19 cellular contexts compared by ENCODE assay signal in genomic region chr5:62886603-62887315, GRCh38.
DNase-seq lines count a peak whose midpoint lies in the region; ATAC-seq and TF ChIP-seq lines count a peak whose summit lies in the region.
"Had no signal": no experiment of that assay in that cellular context is flagged by ENCODE, and none has a peak within 500 bp of the region (broad histone marks: within the 10 kb centered on the region; RNA-seq: fewer than 3 reads in every experiment).

No MANE protein-coding gene starts in this region.

- H3K36me3 ChIP-seq in Caco-2 (ENCODE audit: control insufficient read depth, insufficient read depth, low read length): no peaks in the 10 kb centered on the region
- H3K36me3 ChIP-seq in kidney epithelial cell (ENCODE audit: control insufficient read depth, insufficient read depth, low read length): no peaks in the 10 kb centered on the region
- H3K36me3 ChIP-seq: SJCRH30, upper lobe of right lung had no signal

- BruUV-seq in Caco-2 (replicated peaks; lab: Mats Ljungman, UMichigan): TSS peak; percentile 96

- intact Hi-C loops in Caco-2 (cut with micrococcal nuclease; ENCODE audit: unreplicated experiment): loop anchor here (1.0 kb wide), 2 partner anchors 51 to 169 kb away; no protein-coding TSS in a partner anchor

- POLR2A ChIA-PET in Caco-2 (lab: Charles Lee): no interaction called here

- H3K27me3 ChIP-seq in Caco-2 (replicated peaks; ENCODE audit: control insufficient read depth, insufficient read depth, low read length) (no peaks in the 10 kb centered on the region), kidney epithelial cell (ENCODE audit: control insufficient read depth, insufficient read depth, low read length) (no peaks in the 10 kb centered on the region)
- H3K27me3 ChIP-seq: SJCRH30, upper lobe of right lung had no signal

- H3K4me3 Mint-ChIP-seq in Caco-2 (ENCODE audit: unreplicated experiment) (peak overlapping the region; percentile 58), progenitor cell of endocrine pancreas (ENCODE audit: low read depth) (no peak overlapping the region)
- H3K4me3 Mint-ChIP-seq: activated CD4-positive, alpha-beta T cell treated with anti-CD3 and anti-CD28 coated beads for 36 hours; activated naive CD4-positive, alpha-beta T cell treated with anti-CD3 and anti-CD28 coated beads, Interleukin-2, amount 10 ng/mL, durations not matched to agents 7 days and 5 days; CD14-positive monocyte; central memory CD8-positive, alpha-beta T cell; T-helper 1 cell treated with Interleukin-12 subunit alpha and Interleukin-12 subunit beta and Interleukin-4 antibody, amounts not matched to agents 30 μg/mL and 1 μg/mL, for 36 hours had no signal

- peak; percentile 80 to 84 for DNase-seq in Caco-2
- DNase-seq in SW480 (ENCODE audit: low spot score): peak; percentile 84
- DNase-seq in kidney epithelial cell (ENCODE audit: low read depth): peak; percentile 70
- no peak for DNase-seq in progenitor cell of endocrine pancreas (ENCODE audit: low spot score, unreplicated experiment)
- DNase-seq in hypothalamus (lab: John Stamatoyannopoulos, UW): no peak
- DNase-seq in mucosa of gallbladder (ENCODE audit: low spot score): no peak
- DNase-seq: activated CD4-positive, alpha-beta T cell treated with anti-CD3 and anti-CD28 coated beads for 36 hours; activated naive CD4-positive, alpha-beta T cell treated with anti-CD3 and anti-CD28 coated beads, Interleukin-2, amount 10 ng/mL, durations not matched to agents 7 days and 5 days; activated T-cell treated with anti-CD3 and anti-CD28 coated beads, Interleukin-2, amount 50 U/mL, for 48 hours; amygdala; kidney; NCI-H1417; NCI-H510A treated with DMSO at 0.1 percent for 48 hours; SJCRH30; upper lobe of right lung had no signal

- H3K4me3 ChIP-seq in Caco-2 (ENCODE audit: low read depth, low read length): no peak overlapping the region
- no peak overlapping the region for H3K4me3 ChIP-seq in kidney epithelial cell (ENCODE audit: low read depth, low read length)
- H3K4me3 ChIP-seq: SJCRH30, upper lobe of right lung had no signal

- peaks cover 53% of the 10 kb centered on the region for H3K4me1 ChIP-seq in Caco-2
- H3K4me1 ChIP-seq: SJCRH30, upper lobe of right lung had no signal

- CTCF ChIA-PET in Caco-2 (lab: Charles Lee): interaction anchor here (1.3 kb wide), 1 partner anchor 51 kb away, joined by 4 read pairs; no protein-coding TSS in a partner anchor

- peak overlapping the region; percentile 76 for H3K27ac Mint-ChIP-seq in Caco-2 (ENCODE audit: unreplicated experiment)
- peak overlapping the region; percentile 26 for H3K27ac Mint-ChIP-seq in progenitor cell of endocrine pancreas
- H3K27ac Mint-ChIP-seq: activated CD4-positive, alpha-beta T cell treated with anti-CD3 and anti-CD28 coated beads for 36 hours; activated naive CD4-positive, alpha-beta T cell treated with anti-CD3 and anti-CD28 coated beads, Interleukin-2, amount 10 ng/mL, durations not matched to agents 7 days and 5 days; CD14-positive monocyte; T-helper 1 cell treated with Interleukin-12 subunit alpha and Interleukin-12 subunit beta and Interleukin-4 antibody, amounts not matched to agents 30 μg/mL and 1 μg/mL, for 36 hours had no signal

- H3K36me3 Mint-ChIP-seq in Caco-2 (ENCODE audit: insufficient read depth, unreplicated experiment) (peaks cover 16% of the 10 kb centered on the region), progenitor cell of endocrine pancreas (ENCODE audit: insufficient read depth) (no peaks in the 10 kb centered on the region)
- H3K36me3 Mint-ChIP-seq: activated naive CD4-positive, alpha-beta T cell treated with anti-CD3 and anti-CD28 coated beads, Interleukin-2, amount 10 ng/mL, durations not matched to agents 7 days and 5 days; CD14-positive monocyte had no signal

- ATAC-seq in HG03457 (IDR thresholded peaks at IDR 0.05; ENCODE audit: unreplicated experiment): no peak
- ATAC-seq: activated CD4-positive, alpha-beta T cell treated with anti-CD3 and anti-CD28 coated beads for 36 hours; upper lobe of right lung had no signal

- TF ChIP-seq CTCF in Caco-2 (IDR thresholded peaks at IDR 0.05; ENCODE audit: insufficient read depth in 1 of 2, low read depth in 1 of 2, low read length in 1 of 2, severe bottlenecking in 1 of 2, unreplicated experiment in 1 of 2) (no peak), kidney epithelial cell (IDR thresholded peaks at IDR 0.05; ENCODE audit: insufficient read depth, low read length, poor library complexity, severe bottlenecking) (no peak), progenitor cell of endocrine pancreas (IDR thresholded peaks at IDR 0.05; ENCODE audit: unreplicated experiment) (no peak)

- H3K9me3 ChIP-seq in Caco-2: peaks cover 26% of the 10 kb centered on the region
- H3K9me3 ChIP-seq: SJCRH30, upper lobe of right lung had no signal

- H3K4me1 Mint-ChIP-seq in Caco-2 (ENCODE audit: low read depth, unreplicated experiment) (peaks cover 29% of the 10 kb centered on the region), progenitor cell of endocrine pancreas (ENCODE audit: low read depth) (peaks cover 4% of the 10 kb centered on the region)
- H3K4me1 Mint-ChIP-seq: activated CD4-positive, alpha-beta T cell treated with anti-CD3 and anti-CD28 coated beads for 36 hours; activated naive CD4-positive, alpha-beta T cell treated with anti-CD3 and anti-CD28 coated beads, Interleukin-2, amount 10 ng/mL, durations not matched to agents 7 days and 5 days; CD14-positive monocyte; central memory CD8-positive, alpha-beta T cell had no signal

- no peaks in the 10 kb centered on the region for H3K27me3 Mint-ChIP-seq in Caco-2 (ENCODE audit: insufficient read depth, unreplicated experiment)
- no peaks in the 10 kb centered on the region for H3K27me3 Mint-ChIP-seq in progenitor cell of endocrine pancreas
- H3K27me3 Mint-ChIP-seq: activated naive CD4-positive, alpha-beta T cell treated with anti-CD3 and anti-CD28 coated beads, Interleukin-2, amount 10 ng/mL, durations not matched to agents 7 days and 5 days; central memory CD8-positive, alpha-beta T cell had no signal

- H3K9me3 Mint-ChIP-seq in Caco-2 (ENCODE audit: unreplicated experiment) (peaks cover 15% of the 10 kb centered on the region), progenitor cell of endocrine pancreas (ENCODE audit: low read depth) (no peaks in the 10 kb centered on the region)
- H3K9me3 Mint-ChIP-seq: activated naive CD4-positive, alpha-beta T cell treated with anti-CD3 and anti-CD28 coated beads, Interleukin-2, amount 10 ng/mL, durations not matched to agents 7 days and 5 days; T-helper 1 cell treated with Interleukin-12 subunit alpha and Interleukin-12 subunit beta and Interleukin-4 antibody, amounts not matched to agents 30 μg/mL and 1 μg/mL, for 36 hours had no signal

Comparison
In these comparisons a context has a peak if more than half of its experiments do, and no peak if none do; other contexts are left out.
1. DNase-seq: peak in Caco-2 (2 of 2), SW480 (single experiment) and kidney epithelial cell (single experiment); none in progenitor cell of endocrine pancreas (single experiment), hypothalamus (0 of 51) and mucosa of gallbladder (single experiment).